16 cellular contexts compared by ENCODE assay signal in the genomic region with DNA sequence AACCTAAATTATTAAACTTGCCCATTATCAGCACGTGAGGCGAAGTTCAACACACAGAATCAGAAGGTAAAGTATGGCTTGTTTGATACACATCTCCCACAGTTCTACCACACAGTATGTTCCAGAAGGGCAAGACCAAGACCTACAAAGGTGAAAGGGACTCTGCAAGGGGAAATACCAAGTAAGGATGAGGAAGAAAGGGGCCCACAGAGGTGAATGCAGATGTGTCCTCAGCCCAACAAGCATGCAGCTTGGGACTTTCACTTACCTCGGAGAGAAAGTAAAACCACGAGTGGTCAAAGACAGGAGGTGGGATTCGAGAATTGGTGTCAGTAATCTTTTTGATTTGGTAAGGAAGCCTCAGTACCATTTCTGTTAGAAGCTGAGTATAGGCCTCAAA.
A peak's percentile ranks its signal among the peaks of the same experiment; 100 is the strongest.
DNase-seq lines count a peak whose midpoint lies in the region; ATAC-seq and TF ChIP-seq lines count a peak whose summit lies in the region.
"Had no signal": no experiment of that assay in that cellular context is flagged by ENCODE, and none has a peak within 500 bp of the region (broad histone marks: within the 10 kb centered on the region; RNA-seq: fewer than 3 reads in every experiment).

No MANE protein-coding gene starts in this region.

- peak; percentile 87 for ATAC-seq in activated CD4-positive, alpha-beta T cell treated with anti-CD3 and anti-CD28 coated beads for 36 hours
- peak; percentile 63 for ATAC-seq in GM21423 (IDR thresholded peaks at IDR 0.05; ENCODE audit: unreplicated experiment)
- ATAC-seq in activated T-cell treated with anti-CD3 and anti-CD28 coated beads, Interleukin-2, amount 50 U/mL, for 4 hours = peak; percentile 65 to 77
- no peak for ATAC-seq in GM21528 (IDR thresholded peaks at IDR 0.05; ENCODE audit: low FRiP score, unreplicated experiment)
- ATAC-seq: esophagus mucosa, sciatic nerve had no signal

- no peak overlapping the region for H3K4me3 Mint-ChIP-seq in activated CD4-positive, alpha-beta T cell treated with anti-CD3 and anti-CD28 coated beads for 36 hours
- H3K4me3 Mint-ChIP-seq in activated T-cell treated with anti-CD3 and anti-CD28 coated beads, Interleukin-2, amount 50 U/mL, for 4 hours = no peak overlapping the region
- H3K4me3 Mint-ChIP-seq: nephron had no signal

- no peaks in the 10 kb centered on the region for H3K27me3 ChIP-seq in neutrophil
- H3K27me3 ChIP-seq: tibial artery had no signal

- no peak for TF ChIP-seq CTCF in neutrophil (IDR thresholded peaks at IDR 0.05)

- H3K4me3 ChIP-seq in neutrophil (ENCODE audit: low read depth in 1 of 2, low read length in 1 of 2) = no peak overlapping the region
- H3K4me3 ChIP-seq: tibial artery had no signal

- H3K36me3 Mint-ChIP-seq in activated CD4-positive, alpha-beta T cell treated with anti-CD3 and anti-CD28 coated beads for 36 hours (ENCODE audit: low read depth) = peaks cover 90% of the 10 kb centered on the region
- peaks cover 71% of the 10 kb centered on the region for H3K36me3 Mint-ChIP-seq in activated T-cell treated with anti-CD3 and anti-CD28 coated beads, Interleukin-2, amount 50 U/mL, for 4 hours (ENCODE audit: insufficient read depth)

- peaks cover 68 to 72% of the 10 kb centered on the region in 2 experiments for H3K4me1 ChIP-seq in neutrophil (ENCODE audit: control insufficient read depth in 1 of 2, insufficient read depth in 1 of 2, low read depth in 1 of 2, low read length in 1 of 2)
- H3K4me1 ChIP-seq: tibial artery had no signal

- POLR2A ChIA-PET in activated CD4-positive, alpha-beta T cell treated with anti-CD3 and anti-CD28 coated beads for 36 hours (lab: Charles Lee) = interaction anchor here (0.9 kb wide), 1 partner anchor 15 kb away, joined by 3 read pairs; no protein-coding TSS in a partner anchor

- H3K27ac ChIP-seq in neutrophil = peak overlapping the region; percentile 78
- H3K27ac ChIP-seq: tibial artery had no signal

- H3K36me3 ChIP-seq in neutrophil = peaks cover 87% of the 10 kb centered on the region

- H3K9me3 ChIP-seq in neutrophil = no peaks in the 10 kb centered on the region
- H3K9me3 ChIP-seq: tibial artery had no signal

- DNase-seq in activated CD4-positive, alpha-beta T cell treated with anti-CD3 and anti-CD28 coated beads for 36 hours = peak; percentile 35
- DNase-seq in activated CD4-positive, alpha-beta T cell treated with anti-CD3 and anti-CD28 coated beads, Interleukin-2, amount 50 U/mL, for 4 hours = no peak
- DNase-seq in activated T-cell treated with anti-CD3 and anti-CD28 coated beads, Interleukin-2, amount 50 U/mL, for 4 hours = no peak
- DNase-seq in G401 (ENCODE audit: low spot score) (no peak), NCI-H2107 treated with DMSO at 0.1 percent for 48 hours (lab: John Stamatoyannopoulos, UW; ENCODE audit: unreplicated experiment) (no peak)
- DNase-seq: 8988T, left cardiac atrium, NCI-H2029 treated with DMSO at 0.1 percent for 48 hours, SIG-M5, tibial artery had no signal

- in situ Hi-C loops in G401 (cut with HindIII; ENCODE audit: low sequenced_read_pairs) = no loop called here

- H3K9me3 Mint-ChIP-seq in activated CD4-positive, alpha-beta T cell treated with anti-CD3 and anti-CD28 coated beads for 36 hours (ENCODE audit: low read depth) = no peaks in the 10 kb centered on the region
- H3K9me3 Mint-ChIP-seq in activated T-cell treated with anti-CD3 and anti-CD28 coated beads, Interleukin-2, amount 50 U/mL, for 4 hours = no peaks in the 10 kb centered on the region
- H3K9me3 Mint-ChIP-seq: nephron had no signal

- no peaks in the 10 kb centered on the region for H3K27me3 Mint-ChIP-seq in activated CD4-positive, alpha-beta T cell treated with anti-CD3 and anti-CD28 coated beads for 36 hours
- H3K27me3 Mint-ChIP-seq in activated T-cell treated with anti-CD3 and anti-CD28 coated beads, Interleukin-2, amount 50 U/mL, for 4 hours (ENCODE audit: low read depth) = no peaks in the 10 kb centered on the region

- peak overlapping the region; percentile 83 for H3K27ac Mint-ChIP-seq in activated CD4-positive, alpha-beta T cell treated with anti-CD3 and anti-CD28 coated beads for 36 hours
- H3K27ac Mint-ChIP-seq: nephron had no signal

- CTCF ChIA-PET in activated CD4-positive, alpha-beta T cell treated with anti-CD3 and anti-CD28 coated beads for 36 hours (lab: Charles Lee) = interaction anchor here (0.6 to 1.6 kb wide), 2 partner anchors 117 to 200 kb away, joined by 3 to 8 read pairs; no protein-coding TSS in a partner anchor

- peaks cover 39% of the 10 kb centered on the region for H3K4me1 Mint-ChIP-seq in activated CD4-positive, alpha-beta T cell treated with anti-CD3 and anti-CD28 coated beads for 36 hours
- H3K4me1 Mint-ChIP-seq in activated T-cell treated with anti-CD3 and anti-CD28 coated beads, Interleukin-2, amount 50 U/mL, for 4 hours (ENCODE audit: low read depth) = peaks cover 31% of the 10 kb centered on the region
- H3K4me1 Mint-ChIP-seq: nephron had no signal

- intact Hi-C loops in activated CD4-positive, alpha-beta T cell treated with anti-CD3 and anti-CD28 coated beads for 36 hours (cut with DNase I, micrococcal nuclease) = loop anchor here in 1 of 2 experiments (5.0 kb wide), 1 partner anchor 48 kb away; no protein-coding TSS in a partner anchor
